13 cellular contexts compared by ENCODE assay signal in the genomic region with DNA sequence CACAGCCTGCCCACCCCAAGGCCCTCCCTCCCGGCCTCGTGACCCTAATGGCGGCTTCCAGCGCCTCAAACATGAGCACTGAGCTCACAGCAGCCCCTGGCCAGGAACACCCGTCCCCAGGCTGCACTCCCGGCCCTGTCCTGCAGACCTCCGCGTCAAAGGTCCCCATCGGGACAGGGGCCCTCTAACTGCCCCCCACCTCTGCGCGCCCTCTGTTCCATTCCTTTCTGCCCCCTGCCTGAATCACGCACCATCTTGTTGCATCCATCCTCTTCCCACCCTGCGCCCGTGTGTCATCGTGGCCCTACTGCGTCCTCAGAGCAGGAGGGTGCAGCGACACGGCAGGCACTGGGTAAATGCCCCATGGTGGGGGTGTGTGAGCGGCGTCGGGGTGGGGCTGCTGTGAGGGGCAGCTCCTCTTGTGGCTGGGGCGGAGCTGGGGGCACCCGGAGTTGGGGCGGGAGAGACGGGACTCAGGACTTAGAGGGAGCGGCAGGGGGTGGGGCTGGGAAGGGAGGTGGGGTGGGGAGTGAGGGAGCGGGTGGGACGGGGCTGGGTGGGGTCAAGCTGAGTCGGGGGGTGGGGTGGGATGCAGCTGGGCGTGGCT. TPM values are rescaled to one million over a fixed set of nuclear protein-coding genes. Genes with fewer than 3 reads are reported as not detected.
A peak's percentile ranks its signal among the peaks of the same experiment; 100 is the strongest.
DNase-seq lines count a peak whose midpoint lies in the region; ATAC-seq lines count a peak whose summit lies in the region.
"Had no signal": no experiment of that assay in that cellular context is flagged by ENCODE, and none has a peak within 500 bp of the region (broad histone marks: within the 10 kb centered on the region; RNA-seq: fewer than 3 reads in every experiment).

No MANE protein-coding gene starts in this region.

- peak; percentile 10 for DNase-seq in stimulated activated CD4-positive, alpha-beta T cell treated with anti-CD3 and anti-CD28 coated beads, Interleukin-12 subunit alpha, Interleukin-12 subunit beta, amount 100 ng/mL, for 4 hours
- DNase-seq in stimulated activated CD4-positive, alpha-beta T cell treated with anti-CD3 and anti-CD28 coated beads, Interleukin-4, amount 100 ng/mL, for 1 hour: no peak
- no peak for DNase-seq in GM03348 (ENCODE audit: low spot score)
- DNase-seq in cerebellum (ENCODE audit: low spot score): no peak
- no peak for DNase-seq in HT-29 (ENCODE audit: low spot score)
- DNase-seq: DMS53, NCI-H2171 treated with DMSO at 0.1 percent for 48 hours had no signal

- peak overlapping the region; percentile 50 for H3K4me3 Mint-ChIP-seq in activated T-helper 17 cell treated with anti-CD3 and anti-CD28 coated beads, Interleukin-2, amount 50 U/mL, for 72 hours

- H3K9me3 Mint-ChIP-seq in activated T-helper 17 cell treated with anti-CD3 and anti-CD28 coated beads, Interleukin-2, amount 50 U/mL, for 72 hours: no peaks in the 10 kb centered on the region
- H3K9me3 Mint-ChIP-seq: activated naive CD4-positive, alpha-beta T cell treated with anti-CD3 and anti-CD28 coated beads, Interleukin-2, amount 50 U/mL, for 72 hours had no signal

- H3K36me3 Mint-ChIP-seq in activated T-helper 17 cell treated with anti-CD3 and anti-CD28 coated beads, Interleukin-2, amount 50 U/mL, for 72 hours (ENCODE audit: low read depth): no peaks in the 10 kb centered on the region
- H3K36me3 Mint-ChIP-seq: activated naive CD4-positive, alpha-beta T cell treated with anti-CD3 and anti-CD28 coated beads, Interleukin-2, amount 50 U/mL, for 72 hours had no signal

- peak overlapping the region; percentile 38 for H3K4me3 ChIP-seq in iPS-11a (ENCODE audit: low read depth, low read length)
- H3K4me3 ChIP-seq: SJCRH30 had no signal

- H3K4me1 Mint-ChIP-seq in activated T-helper 17 cell treated with anti-CD3 and anti-CD28 coated beads, Interleukin-2, amount 50 U/mL, for 72 hours: peaks cover 11% of the 10 kb centered on the region

- H3K27ac Mint-ChIP-seq in activated T-helper 17 cell treated with anti-CD3 and anti-CD28 coated beads, Interleukin-2, amount 50 U/mL, for 72 hours: no peak overlapping the region
- H3K27ac Mint-ChIP-seq: activated naive CD4-positive, alpha-beta T cell treated with anti-CD3 and anti-CD28 coated beads, Interleukin-2, amount 50 U/mL, for 72 hours; progenitor cell of endocrine pancreas had no signal

- no peaks in the 10 kb centered on the region for H3K27me3 Mint-ChIP-seq in activated T-helper 17 cell treated with anti-CD3 and anti-CD28 coated beads, Interleukin-2, amount 50 U/mL, for 72 hours
- H3K27me3 Mint-ChIP-seq: progenitor cell of endocrine pancreas had no signal

- no peak for ATAC-seq in activated T-helper 17 cell treated with anti-CD3 and anti-CD28 coated beads, Interleukin-2, amount 50 U/mL, for 72 hours (replicated peaks)
- no peak for ATAC-seq in HG02938 (IDR thresholded peaks at IDR 0.05; ENCODE audit: unreplicated experiment)

RNA-seq across cellular contexts. Expression of a gene that starts 13.4 kb away (rescaled TPM):
- 1 to 10 TPM; 1.5 to 3.2 TPM for total RNA-seq in activated T-helper 17 cell treated with anti-CD3 and anti-CD28 coated beads, Interleukin-2, amount 50 U/mL, for 72 hours
- 22.6 TPM for total RNA-seq in cerebellum
- total RNA-seq in HT-29 (2014; rRNA removed; shearing (Covaris generic)): 7.1 and 8.5 TPM in 2 replicates
